Comparison of ENCODE assay signal across 1 cellular context in the genomic region with DNA sequence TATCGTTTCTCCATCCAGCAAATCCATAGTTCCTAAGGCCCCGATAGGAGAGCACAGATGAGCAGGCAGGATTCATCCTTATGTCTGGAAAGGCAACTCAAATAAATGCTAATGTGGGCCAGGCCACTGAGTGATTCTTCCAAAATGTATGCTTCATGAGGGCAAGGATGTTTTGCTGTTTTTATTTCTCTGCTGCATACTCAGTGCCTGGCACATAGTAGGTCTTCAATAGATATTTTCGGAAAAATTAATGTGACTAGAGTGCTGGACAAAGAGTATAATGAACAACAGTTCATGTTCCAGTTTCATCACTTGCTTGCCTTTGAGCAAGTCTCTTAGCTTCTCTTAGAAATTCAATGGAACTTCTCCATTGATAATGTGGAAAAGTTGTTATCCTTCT.
TF ChIP-seq lines count a peak whose summit lies in the region.

No MANE protein-coding gene starts in this region.

TF ChIP-seq in HepG2, 621 proteins besides CTCF, POLR2A, EP300 and RAD21 (continued from another document):
- TF ChIP-seq, protein P1, sequence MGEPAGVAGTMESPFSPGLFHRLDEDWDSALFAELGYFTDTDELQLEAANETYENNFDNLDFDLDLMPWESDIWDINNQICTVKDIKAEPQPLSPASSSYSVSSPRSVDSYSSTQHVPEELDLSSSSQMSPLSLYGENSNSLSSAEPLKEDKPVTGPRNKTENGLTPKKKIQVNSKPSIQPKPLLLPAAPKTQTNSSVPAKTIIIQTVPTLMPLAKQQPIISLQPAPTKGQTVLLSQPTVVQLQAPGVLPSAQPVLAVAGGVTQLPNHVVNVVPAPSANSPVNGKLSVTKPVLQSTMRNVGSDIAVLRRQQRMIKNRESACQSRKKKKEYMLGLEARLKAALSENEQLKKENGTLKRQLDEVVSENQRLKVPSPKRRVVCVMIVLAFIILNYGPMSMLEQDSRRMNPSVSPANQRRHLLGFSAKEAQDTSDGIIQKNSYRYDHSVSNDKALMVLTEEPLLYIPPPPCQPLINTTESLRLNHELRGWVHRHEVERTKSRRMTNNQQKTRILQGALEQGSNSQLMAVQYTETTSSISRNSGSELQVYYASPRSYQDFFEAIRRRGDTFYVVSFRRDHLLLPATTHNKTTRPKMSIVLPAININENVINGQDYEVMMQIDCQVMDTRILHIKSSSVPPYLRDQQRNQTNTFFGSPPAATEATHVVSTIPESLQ (CRISPR knock-in tag; conservative IDR thresholded peaks at IDR 0.05): no peak
- TF ChIP-seq HES4 (CRISPR knock-in tag; IDR thresholded peaks at IDR 0.05; ENCODE audit: borderline replicate concordance) (no peak), ZNF598 (CRISPR knock-in tag; IDR thresholded peaks at IDR 0.05; ENCODE audit: borderline replicate concordance) (no peak)
